24 cellular contexts compared by ENCODE assay signal in genomic region chrX:81168391-81168790, GRCh38.
"Had no signal": no experiment of that assay in that cellular context is flagged by ENCODE, and none has a peak within 500 bp of the region (broad histone marks: within the 10 kb centered on the region; RNA-seq: fewer than 3 reads in every experiment).

No MANE protein-coding gene starts in this region.

- ATAC-seq: activated CD8-positive, alpha-beta T cell treated with anti-CD3 and anti-CD28 coated beads, Interleukin-2, amount 10 ng/mL, durations not matched to agents 7 days and 5 days; Right ventricle myocardium inferior had no signal

- H3K4me3 ChIP-seq: PC-9 had no signal

- H3K4me2 ChIP-seq: PC-9 had no signal

- DNase-seq: activated CD4-positive, alpha-beta T cell treated with anti-CD3 and anti-CD28 coated beads, Interleukin-2, amount 10 ng/mL, durations not matched to agents 24 days and 14 days; activated CD4-positive, alpha-beta T cell treated with anti-CD3 and anti-CD28 coated beads, Interleukin-2, amount 50 U/mL, for 48 hours; activated CD8-positive, alpha-beta T cell treated with anti-CD3 and anti-CD28 coated beads, Interleukin-2, amount 10 ng/mL, durations not matched to agents 7 days and 5 days; activated gamma-delta T cell; activated naive CD4-positive, alpha-beta T cell treated with Interleukin-2 at 50 U/mL for 16 hours; activated naive CD8-positive, alpha-beta T cell treated with anti-CD3 and anti-CD28 coated beads, Interleukin-2, amount 10 ng/mL, durations not matched to agents 7 days and 5 days; activated T-cell treated with anti-CD3 and anti-CD28 coated beads, Interleukin-2, amount 50 U/mL, for 24 hours; amygdala; caudate nucleus; cerebellar nuclear complex; MM.1S; MV-4-11; NCI-H1092; NCI-H1436 treated with DMSO at 0.1 percent for 48 hours; NCI-H1694 treated with DMSO at 0.1 percent for 48 hours; NCI-H2029; NCI-H2171; NCI-H510A; NCI-H526; NCI-H748 treated with DMSO at 0.1 percent for 48 hours; NK-92 treated with Interleukin-12 subunit alpha and Interleukin-12 subunit beta, amount 100 ng/mL, for 24 hours; PC-9 had no signal

- H3K27ac ChIP-seq: PC-9, RWPE1 had no signal

- H2AFZ ChIP-seq: PC-9 had no signal
